ENCODE assay signal across 1 cellular context in the genomic region with DNA sequence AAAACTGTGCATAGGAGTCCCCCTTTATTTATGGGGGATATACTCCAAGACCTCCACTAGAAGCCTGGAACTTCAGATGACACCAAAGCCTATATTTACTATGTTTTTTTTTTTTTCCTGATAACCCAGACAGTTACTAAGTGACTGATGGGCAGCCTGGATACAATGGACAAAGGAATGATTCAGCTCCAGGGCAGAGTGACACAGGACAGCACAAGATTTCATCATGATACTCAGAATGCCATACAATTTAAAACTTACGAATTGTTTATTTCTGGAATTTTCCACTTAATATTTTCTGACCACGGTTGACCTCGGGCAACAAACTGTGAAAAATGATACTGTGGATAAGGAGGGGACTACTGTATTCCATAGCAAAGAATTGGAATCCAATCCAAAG.
TF ChIP-seq lines count a peak whose summit lies in the region.

No MANE protein-coding gene starts in this region.

TF ChIP-seq in HepG2, 621 proteins besides CTCF, POLR2A, EP300 and RAD21 (continued from another document and continues in another):
- TF ChIP-seq, protein P1, sequence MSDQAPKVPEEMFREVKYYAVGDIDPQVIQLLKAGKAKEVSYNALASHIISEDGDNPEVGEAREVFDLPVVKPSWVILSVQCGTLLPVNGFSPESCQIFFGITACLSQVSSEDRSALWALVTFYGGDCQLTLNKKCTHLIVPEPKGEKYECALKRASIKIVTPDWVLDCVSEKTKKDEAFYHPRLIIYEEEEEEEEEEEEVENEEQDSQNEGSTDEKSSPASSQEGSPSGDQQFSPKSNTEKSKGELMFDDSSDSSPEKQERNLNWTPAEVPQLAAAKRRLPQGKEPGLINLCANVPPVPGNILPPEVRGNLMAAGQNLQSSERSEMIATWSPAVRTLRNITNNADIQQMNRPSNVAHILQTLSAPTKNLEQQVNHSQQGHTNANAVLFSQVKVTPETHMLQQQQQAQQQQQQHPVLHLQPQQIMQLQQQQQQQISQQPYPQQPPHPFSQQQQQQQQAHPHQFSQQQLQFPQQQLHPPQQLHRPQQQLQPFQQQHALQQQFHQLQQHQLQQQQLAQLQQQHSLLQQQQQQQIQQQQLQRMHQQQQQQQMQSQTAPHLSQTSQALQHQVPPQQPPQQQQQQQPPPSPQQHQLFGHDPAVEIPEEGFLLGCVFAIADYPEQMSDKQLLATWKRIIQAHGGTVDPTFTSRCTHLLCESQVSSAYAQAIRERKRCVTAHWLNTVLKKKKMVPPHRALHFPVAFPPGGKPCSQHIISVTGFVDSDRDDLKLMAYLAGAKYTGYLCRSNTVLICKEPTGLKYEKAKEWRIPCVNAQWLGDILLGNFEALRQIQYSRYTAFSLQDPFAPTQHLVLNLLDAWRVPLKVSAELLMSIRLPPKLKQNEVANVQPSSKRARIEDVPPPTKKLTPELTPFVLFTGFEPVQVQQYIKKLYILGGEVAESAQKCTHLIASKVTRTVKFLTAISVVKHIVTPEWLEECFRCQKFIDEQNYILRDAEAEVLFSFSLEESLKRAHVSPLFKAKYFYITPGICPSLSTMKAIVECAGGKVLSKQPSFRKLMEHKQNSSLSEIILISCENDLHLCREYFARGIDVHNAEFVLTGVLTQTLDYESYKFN (CRISPR knock-in tag; conservative IDR thresholded peaks at IDR 0.05): peak; percentile 18; the same call in 1 of the 2 replicates
- TF ChIP-seq, protein P2, sequence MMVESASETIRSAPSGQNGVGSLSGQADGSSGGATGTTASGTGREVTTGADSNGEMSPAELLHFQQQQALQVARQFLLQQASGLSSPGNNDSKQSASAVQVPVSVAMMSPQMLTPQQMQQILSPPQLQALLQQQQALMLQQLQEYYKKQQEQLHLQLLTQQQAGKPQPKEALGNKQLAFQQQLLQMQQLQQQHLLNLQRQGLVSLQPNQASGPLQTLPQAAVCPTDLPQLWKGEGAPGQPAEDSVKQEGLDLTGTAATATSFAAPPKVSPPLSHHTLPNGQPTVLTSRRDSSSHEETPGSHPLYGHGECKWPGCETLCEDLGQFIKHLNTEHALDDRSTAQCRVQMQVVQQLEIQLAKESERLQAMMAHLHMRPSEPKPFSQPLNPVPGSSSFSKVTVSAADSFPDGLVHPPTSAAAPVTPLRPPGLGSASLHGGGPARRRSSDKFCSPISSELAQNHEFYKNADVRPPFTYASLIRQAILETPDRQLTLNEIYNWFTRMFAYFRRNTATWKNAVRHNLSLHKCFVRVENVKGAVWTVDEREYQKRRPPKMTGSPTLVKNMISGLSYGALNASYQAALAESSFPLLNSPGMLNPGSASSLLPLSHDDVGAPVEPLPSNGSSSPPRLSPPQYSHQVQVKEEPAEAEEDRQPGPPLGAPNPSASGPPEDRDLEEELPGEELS (CRISPR knock-in tag; IDR thresholded peaks at IDR 0.05): 0 out of 2 replicates have a peak, but pooled peaks have one; percentile 37
- TF ChIP-seq SOX13 (IDR thresholded peaks at IDR 0.05): no peak
- TF ChIP-seq SOX13 (CRISPR knock-in tag; conservative IDR thresholded peaks at IDR 0.05 in 1 of 2, IDR thresholded peaks at IDR 0.05 in 1 of 2): peak in 1 of 2 experiments; percentile 82; a peak in 2 of 4 replicates
- TF ChIP-seq ISL2 (CRISPR knock-in tag; IDR thresholded peaks at IDR 0.05): 0 out of 2 replicates have a peak, but pooled peaks have one; percentile 32
- TF ChIP-seq NCOA2 (CRISPR knock-in tag; IDR thresholded peaks at IDR 0.05): peak; percentile 49; the same call in 1 of the 2 replicates
- peak; percentile 54; the same call in 1 of the 2 replicates for TF ChIP-seq RXRB (CRISPR knock-in tag; IDR thresholded peaks at IDR 0.05; ENCODE audit: borderline replicate concordance)
- no peak for TF ChIP-seq CBX2 (IDR thresholded peaks at IDR 0.05; ENCODE audit: low read depth, low read length)
- no peak for TF ChIP-seq CBX2 (CRISPR knock-in tag; IDR thresholded peaks at IDR 0.05; ENCODE audit: low read depth)
- TF ChIP-seq TEAD3 (CRISPR knock-in tag; optimal IDR thresholded peaks at IDR 0.05; ENCODE audit: borderline replicate concordance): peak; percentile 12
- TF ChIP-seq, protein P3, sequence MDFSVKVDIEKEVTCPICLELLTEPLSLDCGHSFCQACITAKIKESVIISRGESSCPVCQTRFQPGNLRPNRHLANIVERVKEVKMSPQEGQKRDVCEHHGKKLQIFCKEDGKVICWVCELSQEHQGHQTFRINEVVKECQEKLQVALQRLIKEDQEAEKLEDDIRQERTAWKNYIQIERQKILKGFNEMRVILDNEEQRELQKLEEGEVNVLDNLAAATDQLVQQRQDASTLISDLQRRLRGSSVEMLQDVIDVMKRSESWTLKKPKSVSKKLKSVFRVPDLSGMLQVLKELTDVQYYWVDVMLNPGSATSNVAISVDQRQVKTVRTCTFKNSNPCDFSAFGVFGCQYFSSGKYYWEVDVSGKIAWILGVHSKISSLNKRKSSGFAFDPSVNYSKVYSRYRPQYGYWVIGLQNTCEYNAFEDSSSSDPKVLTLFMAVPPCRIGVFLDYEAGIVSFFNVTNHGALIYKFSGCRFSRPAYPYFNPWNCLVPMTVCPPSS (IDR thresholded peaks at IDR 0.05): no peak
- TF ChIP-seq, protein P4, sequence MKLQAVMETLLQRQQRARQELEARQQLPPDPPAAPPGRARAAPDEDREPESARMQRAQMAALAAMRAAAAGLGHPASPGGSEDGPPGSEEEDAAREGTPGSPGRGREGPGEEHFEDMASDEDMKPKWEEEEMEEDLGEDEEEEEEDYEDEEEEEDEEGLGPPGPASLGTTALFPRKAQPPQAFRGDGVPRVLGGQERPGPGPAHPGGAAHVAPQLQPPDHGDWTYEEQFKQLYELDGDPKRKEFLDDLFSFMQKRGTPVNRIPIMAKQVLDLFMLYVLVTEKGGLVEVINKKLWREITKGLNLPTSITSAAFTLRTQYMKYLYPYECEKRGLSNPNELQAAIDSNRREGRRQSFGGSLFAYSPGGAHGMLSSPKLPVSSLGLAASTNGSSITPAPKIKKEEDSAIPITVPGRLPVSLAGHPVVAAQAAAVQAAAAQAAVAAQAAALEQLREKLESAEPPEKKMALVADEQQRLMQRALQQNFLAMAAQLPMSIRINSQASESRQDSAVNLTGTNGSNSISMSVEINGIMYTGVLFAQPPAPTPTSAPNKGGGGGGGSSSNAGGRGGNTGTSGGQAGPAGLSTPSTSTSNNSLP (IDR thresholded peaks at IDR 0.05; ENCODE audit: low read depth, low read length): 0 out of 2 replicates have a peak, but pooled peaks have one; percentile 18
- TF ChIP-seq SOX6 (IDR thresholded peaks at IDR 0.05): no peak
- TF ChIP-seq SOX6 (CRISPR knock-in tag; IDR thresholded peaks at IDR 0.05): peak; percentile 79
- TF ChIP-seq ZBTB2 (CRISPR knock-in tag; IDR thresholded peaks at IDR 0.05; ENCODE audit: low read depth): no peak
- no peak for TF ChIP-seq PAX8 (CRISPR knock-in tag; IDR thresholded peaks at IDR 0.05; ENCODE audit: borderline replicate concordance)
- 0 out of 4 replicates have a peak, but pooled peaks of 1 of the 2 experiments have one; percentile 21 for TF ChIP-seq KLF16 (CRISPR knock-in tag; IDR thresholded peaks at IDR 0.05)
- 0 out of 2 replicates have a peak, but pooled peaks have one; percentile 23 for TF ChIP-seq TBX2 (CRISPR knock-in tag; IDR thresholded peaks at IDR 0.05; ENCODE audit: borderline replicate concordance)
- TF ChIP-seq NCOR1 (IDR thresholded peaks at IDR 0.05; ENCODE audit: borderline replicate concordance, low read length): peak; percentile 21; the same call in 1 of the 2 replicates
- peak; percentile 17; the same call in 1 of the 2 replicates for TF ChIP-seq SALL1 (CRISPR knock-in tag; IDR thresholded peaks at IDR 0.05)
- peak; percentile 33; the same call in 1 of the 2 replicates for TF ChIP-seq ZNF331 (CRISPR knock-in tag; IDR thresholded peaks at IDR 0.05)
- TF ChIP-seq ZNF891 (CRISPR knock-in tag; IDR thresholded peaks at IDR 0.05): no peak
- no peak for TF ChIP-seq GABPB1 (CRISPR knock-in tag; IDR thresholded peaks at IDR 0.05)
- 0 out of 2 replicates have a peak, but pooled peaks have one; percentile 9 for TF ChIP-seq CREM (IDR thresholded peaks at IDR 0.05)
- no peak for TF ChIP-seq CREM (CRISPR knock-in tag; IDR thresholded peaks at IDR 0.05)
- peak; percentile 33; the same call in 1 of the 2 replicates for TF ChIP-seq NFIC (IDR thresholded peaks at IDR 0.05; ENCODE audit: low read length)
- no peak for TF ChIP-seq ZNF18 (CRISPR knock-in tag; IDR thresholded peaks at IDR 0.05; ENCODE audit: insufficient replicate concordance)
- TF ChIP-seq FOXJ3 (CRISPR knock-in tag; IDR thresholded peaks at IDR 0.05; ENCODE audit: borderline replicate concordance): peak; percentile 42; the same call in 1 of the 2 replicates
- no peak for TF ChIP-seq FLYWCH1 (CRISPR knock-in tag; IDR thresholded peaks at IDR 0.05)
- peak; percentile 42; the same call in 1 of the 2 replicates for TF ChIP-seq ARID5B (CRISPR knock-in tag; IDR thresholded peaks at IDR 0.05)
- TF ChIP-seq ZNF574 (CRISPR knock-in tag; IDR thresholded peaks at IDR 0.05): no peak
- TF ChIP-seq CEBPB (IDR thresholded peaks at IDR 0.05; ENCODE audit: borderline replicate concordance, low read depth, low read length): peak; percentile 76; the same call in 1 of the 2 replicates
- peak; percentile 37; the same call in 1 of the 2 replicates for TF ChIP-seq HOMEZ (CRISPR knock-in tag; IDR thresholded peaks at IDR 0.05; ENCODE audit: low read depth)
- TF ChIP-seq FOSL2 (CRISPR knock-in tag; IDR thresholded peaks at IDR 0.05): peak; percentile 88
